14 cellular contexts compared by ENCODE assay signal in genomic region chr4:101050088-101050835, GRCh38.
"Had no signal": no experiment of that assay in that cellular context is flagged by ENCODE, and none has a peak within 500 bp of the region (broad histone marks: within the 10 kb centered on the region; RNA-seq: fewer than 3 reads in every experiment).

No MANE protein-coding gene starts in this region.

- DNase-seq: activated B cell treated with CpG ODN at 0.5 μM for 24 hours; activated CD4-positive, alpha-beta T cell treated with anti-CD3 and anti-CD28 coated beads, Interleukin-2, amount 10 ng/mL, durations not matched to agents 24 days and 14 days; activated effector memory CD4-positive, alpha-beta T cell treated with Interleukin-2 at 50 U/mL for 16 hours; activated naive CD4-positive, alpha-beta T cell treated with anti-CD3 and anti-CD28 coated beads, Interleukin-2, amount 10 ng/mL, durations not matched to agents 7 days and 5 days; amniotic stem cell; dermis blood vessel endothelial cell; effector memory CD4-positive, alpha-beta T cell; ovary; right lobe of liver; stimulated activated CD4-positive, alpha-beta T cell treated with anti-CD3 and anti-CD28 coated beads, Interleukin-4, amount 100 ng/mL, for 24 hours; T-helper 9 cell; thyroid gland had no signal

- H3K27ac Mint-ChIP-seq: activated CD4-positive, alpha-beta T cell treated with anti-CD3 and anti-CD28 coated beads, Interleukin-2, amount 10 ng/mL, durations not matched to agents 24 days and 14 days; activated naive CD4-positive, alpha-beta T cell treated with anti-CD3 and anti-CD28 coated beads, Interleukin-2, amount 10 ng/mL, durations not matched to agents 7 days and 5 days; memory B cell; stimulated activated memory B cell treated with anti-CD40 and anti-IgM and Interleukin-4, amounts not matched to agents 10 μg/mL and 1 μg/mL and 100 μg/mL, for 72 hours had no signal

- H3K9me3 Mint-ChIP-seq: activated B cell treated with CpG ODN at 0.5 μM for 24 hours; activated naive CD4-positive, alpha-beta T cell treated with anti-CD3 and anti-CD28 coated beads, Interleukin-2, amount 10 ng/mL, durations not matched to agents 7 days and 5 days; memory B cell; stimulated activated memory B cell treated with anti-CD40 and anti-IgM and Interleukin-4, amounts not matched to agents 10 μg/mL and 1 μg/mL and 100 μg/mL, for 72 hours had no signal

- ATAC-seq: right lobe of liver; stimulated activated memory B cell treated with anti-CD40 and anti-IgM and Interleukin-4, amounts not matched to agents 10 μg/mL and 1 μg/mL and 100 μg/mL, for 72 hours had no signal

- H3K36me3 Mint-ChIP-seq: activated naive CD4-positive, alpha-beta T cell treated with anti-CD3 and anti-CD28 coated beads, Interleukin-2, amount 10 ng/mL, durations not matched to agents 7 days and 5 days had no signal

- H3K27me3 Mint-ChIP-seq: activated B cell treated with CpG ODN at 0.5 μM for 24 hours; activated CD4-positive, alpha-beta T cell treated with anti-CD3 and anti-CD28 coated beads, Interleukin-2, amount 10 ng/mL, durations not matched to agents 24 days and 14 days; activated naive CD4-positive, alpha-beta T cell treated with anti-CD3 and anti-CD28 coated beads, Interleukin-2, amount 10 ng/mL, durations not matched to agents 7 days and 5 days; memory B cell; stimulated activated memory B cell treated with anti-CD40 and anti-IgM and Interleukin-4, amounts not matched to agents 10 μg/mL and 1 μg/mL and 100 μg/mL, for 72 hours had no signal

- H3K4me3 Mint-ChIP-seq: activated B cell treated with CpG ODN at 0.5 μM for 24 hours; activated CD4-positive, alpha-beta T cell treated with anti-CD3 and anti-CD28 coated beads, Interleukin-2, amount 10 ng/mL, durations not matched to agents 24 days and 14 days; activated naive CD4-positive, alpha-beta T cell treated with anti-CD3 and anti-CD28 coated beads, Interleukin-2, amount 10 ng/mL, durations not matched to agents 7 days and 5 days; memory B cell; stimulated activated memory B cell treated with anti-CD40 and anti-IgM and Interleukin-4, amounts not matched to agents 10 μg/mL and 1 μg/mL and 100 μg/mL, for 72 hours had no signal

- H3K4me1 Mint-ChIP-seq: activated CD4-positive, alpha-beta T cell treated with anti-CD3 and anti-CD28 coated beads, Interleukin-2, amount 10 ng/mL, durations not matched to agents 24 days and 14 days; activated naive CD4-positive, alpha-beta T cell treated with anti-CD3 and anti-CD28 coated beads, Interleukin-2, amount 10 ng/mL, durations not matched to agents 7 days and 5 days; stimulated activated memory B cell treated with anti-CD40 and anti-IgM and Interleukin-4, amounts not matched to agents 10 μg/mL and 1 μg/mL and 100 μg/mL, for 72 hours had no signal
